In the genomic region with DNA sequence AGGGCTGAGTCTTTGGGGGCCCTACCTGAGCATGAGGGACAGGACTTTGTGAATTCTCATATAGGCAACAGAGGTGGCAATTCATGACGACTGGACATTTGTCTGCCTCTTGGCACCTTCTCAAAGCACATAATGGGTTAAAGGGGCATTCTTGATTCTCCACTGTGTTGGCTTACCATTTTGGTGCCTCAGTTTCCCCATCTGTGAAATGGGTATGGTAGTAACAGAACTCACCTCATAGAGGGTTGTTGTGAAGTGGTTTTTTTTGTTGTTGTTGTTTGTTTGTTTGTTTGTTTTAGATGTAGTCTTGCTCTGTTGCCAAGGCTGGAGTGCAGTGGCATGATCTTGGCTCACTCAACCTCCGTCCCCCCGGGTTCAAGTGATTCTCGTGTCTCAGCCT, we compare ENCODE assay signal across 2 cellular contexts.
TF ChIP-seq lines count a peak whose summit lies in the region.

No MANE protein-coding gene starts in this region.

TF ChIP-seq in HepG2, 621 proteins besides CTCF, POLR2A, EP300 and RAD21:
- TF ChIP-seq ZSCAN9 (CRISPR knock-in tag; IDR thresholded peaks at IDR 0.05; ENCODE audit: borderline replicate concordance) (no peak), ZNF629 (CRISPR knock-in tag; conservative IDR thresholded peaks at IDR 0.05) (peak; percentile 46; the same call in 1 of the 2 replicates)

TF ChIP-seq in K562, 482 proteins besides CTCF, POLR2A, EP300 and RAD21:
- TF ChIP-seq SMARCA5 (IDR thresholded peaks at IDR 0.05) = peak; percentile 85
- no peak for TF ChIP-seq KAT8 (IDR thresholded peaks at IDR 0.05; ENCODE audit: low read depth)
- peak; percentile 97 for TF ChIP-seq BCOR (IDR thresholded peaks at IDR 0.05)
- 0 out of 2 replicates have a peak, but pooled peaks have one; percentile 59 for TF ChIP-seq HDGF (IDR thresholded peaks at IDR 0.05)
- TF ChIP-seq KAT7 (CRISPR knock-in tag; IDR thresholded peaks at IDR 0.05; ENCODE audit: borderline replicate concordance) = no peak
- peak; percentile 56 to 78 for TF ChIP-seq KDM1A (IDR thresholded peaks at IDR 0.05)
- TF ChIP-seq PHF20 (IDR thresholded peaks at IDR 0.05; ENCODE audit: partially characterized antibody) = peak; percentile 68
- 0 out of 2 replicates have a peak, but pooled peaks have one; percentile 68 for TF ChIP-seq CBX1 (IDR thresholded peaks at IDR 0.05; ENCODE audit: low read depth)
- TF ChIP-seq ADNP (tag; IDR thresholded peaks at IDR 0.05) = peak; percentile 93
- peak; percentile 55; the same call in 1 of the 2 replicates for TF ChIP-seq HDAC2 (IDR thresholded peaks at IDR 0.05)
- peak in 1 of 2 experiments; percentile 64; a peak in 2 of 4 replicates for TF ChIP-seq RCOR1 (IDR thresholded peaks at IDR 0.05; ENCODE audit: borderline replicate concordance in 1 of 2, low read depth in 2 of 2, low read length in 2 of 2)
- TF ChIP-seq THRAP3 (IDR thresholded peaks at IDR 0.05; ENCODE audit: borderline replicate concordance) = no peak
- TF ChIP-seq MXD1 (CRISPR knock-in tag; IDR thresholded peaks at IDR 0.05; ENCODE audit: borderline replicate concordance, poor library complexity, severe bottlenecking) = no peak
- TF ChIP-seq, protein P1, sequence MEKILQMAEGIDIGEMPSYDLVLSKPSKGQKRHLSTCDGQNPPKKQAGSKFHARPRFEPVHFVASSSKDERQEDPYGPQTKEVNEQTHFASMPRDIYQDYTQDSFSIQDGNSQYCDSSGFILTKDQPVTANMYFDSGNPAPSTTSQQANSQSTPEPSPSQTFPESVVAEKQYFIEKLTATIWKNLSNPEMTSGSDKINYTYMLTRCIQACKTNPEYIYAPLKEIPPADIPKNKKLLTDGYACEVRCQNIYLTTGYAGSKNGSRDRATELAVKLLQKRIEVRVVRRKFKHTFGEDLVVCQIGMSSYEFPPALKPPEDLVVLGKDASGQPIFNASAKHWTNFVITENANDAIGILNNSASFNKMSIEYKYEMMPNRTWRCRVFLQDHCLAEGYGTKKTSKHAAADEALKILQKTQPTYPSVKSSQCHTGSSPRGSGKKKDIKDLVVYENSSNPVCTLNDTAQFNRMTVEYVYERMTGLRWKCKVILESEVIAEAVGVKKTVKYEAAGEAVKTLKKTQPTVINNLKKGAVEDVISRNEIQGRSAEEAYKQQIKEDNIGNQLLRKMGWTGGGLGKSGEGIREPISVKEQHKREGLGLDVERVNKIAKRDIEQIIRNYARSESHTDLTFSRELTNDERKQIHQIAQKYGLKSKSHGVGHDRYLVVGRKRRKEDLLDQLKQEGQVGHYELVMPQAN (IDR thresholded peaks at IDR 0.05; ENCODE audit: borderline replicate concordance) = 0 out of 2 replicates have a peak, but pooled peaks have one; percentile 31
- TF ChIP-seq RBM25 (IDR thresholded peaks at IDR 0.05; ENCODE audit: low read depth, low read length, severe bottlenecking) = peak; percentile 87
- 0 out of 3 replicates have a peak, but pooled peaks of 1 of the 2 experiments have one; percentile 43 for TF ChIP-seq CBX3 (IDR thresholded peaks at IDR 0.05; ENCODE audit: borderline replicate concordance in 1 of 2, low read length in 2 of 2)
